Comparison of ENCODE assay signal across 11 cellular contexts in genomic region chr3:108103971-108104797, GRCh38. TPM values are rescaled to one million over a fixed set of nuclear protein-coding genes. Genes with fewer than 3 reads are reported as not detected.
DNase-seq lines count a peak whose midpoint lies in the region; ATAC-seq and TF ChIP-seq lines count a peak whose summit lies in the region.
"Had no signal": no experiment of that assay in that cellular context is flagged by ENCODE, and none has a peak within 500 bp of the region (broad histone marks: within the 10 kb centered on the region; RNA-seq: fewer than 3 reads in every experiment).

No MANE protein-coding gene starts in this region.

- H3K27me3 ChIP-seq in aorta (ENCODE audit: control insufficient read depth in 1 of 2, insufficient read depth in 2 of 2, low read length in 1 of 2), result no peaks in the 10 kb centered on the region

- peaks cover 29% of the 10 kb centered on the region for H3K4me1 Mint-ChIP-seq in activated CD4-positive, alpha-beta T cell treated with anti-CD3 and anti-CD28 coated beads, Interleukin-2, amount 10 ng/mL, durations not matched to agents 24 days and 14 days

- no peak overlapping the region for H3K4me3 Mint-ChIP-seq in activated CD4-positive, alpha-beta T cell treated with anti-CD3 and anti-CD28 coated beads, Interleukin-2, amount 10 ng/mL, durations not matched to agents 24 days and 14 days
- H3K4me3 Mint-ChIP-seq: brain, memory B cell had no signal

- H3K9me3 ChIP-seq in aorta (ENCODE audit: control insufficient read depth, low read length), result no peaks in the 10 kb centered on the region

- H3K9me3 Mint-ChIP-seq in activated CD4-positive, alpha-beta T cell treated with anti-CD3 and anti-CD28 coated beads, Interleukin-2, amount 10 ng/mL, durations not matched to agents 24 days and 14 days, result peaks cover 4% of the 10 kb centered on the region
- H3K9me3 Mint-ChIP-seq: brain, memory B cell had no signal

- H3K36me3 Mint-ChIP-seq in activated CD4-positive, alpha-beta T cell treated with anti-CD3 and anti-CD28 coated beads, Interleukin-2, amount 10 ng/mL, durations not matched to agents 24 days and 14 days (ENCODE audit: low read depth), result no peaks in the 10 kb centered on the region
- H3K36me3 Mint-ChIP-seq: brain, memory B cell had no signal

- intact Hi-C loops in activated CD4-positive, alpha-beta T cell treated with anti-CD3 and anti-CD28 coated beads, Interleukin-2, amount 10 ng/mL, durations not matched to agents 24 days and 14 days (cut with micrococcal nuclease), result no loop called here
- intact Hi-C loops in aorta (cut with DNase I), result no loop called here

- ATAC-seq in aorta (ENCODE audit: low FRiP score), result peak; percentile 17
- no peak for ATAC-seq in GM19035 (IDR thresholded peaks at IDR 0.05; ENCODE audit: unreplicated experiment)
- ATAC-seq in GM18873 (IDR thresholded peaks at IDR 0.05; ENCODE audit: low FRiP score, unreplicated experiment), result no peak

- H3K4me1 ChIP-seq in aorta (ENCODE audit: control insufficient read depth in 1 of 2, insufficient read depth in 2 of 2, low read length in 2 of 2), result no peaks in the 10 kb centered on the region

- WGBS in aorta, 2 donors, result 47 to 48% methylated on average over 10 of the region's 10 CpGs

- TF ChIP-seq CTCF in VCaP (conservative IDR thresholded peaks at IDR 0.05), result no peak; the same call in 1 of the 2 replicates

- H3K36me3 ChIP-seq in aorta (ENCODE audit: control insufficient read depth in 1 of 2, insufficient read depth in 2 of 2, low read length in 1 of 2), result no peaks in the 10 kb centered on the region

- H3K27ac ChIP-seq in VCaP (peak overlapping the region; percentile 9; the same call in 1 of the 2 replicates), aorta (ENCODE audit: low read depth in 1 of 2, low read length in 2 of 2) (no peak overlapping the region)

- no peak overlapping the region for H3K27ac Mint-ChIP-seq in activated CD4-positive, alpha-beta T cell treated with anti-CD3 and anti-CD28 coated beads, Interleukin-2, amount 10 ng/mL, durations not matched to agents 24 days and 14 days
- H3K27ac Mint-ChIP-seq: memory B cell had no signal

- no peak overlapping the region for H3K4me3 ChIP-seq in aorta (ENCODE audit: low read length in 2 of 2)

- peaks cover 26% of the 10 kb centered on the region for H3K27me3 Mint-ChIP-seq in activated CD4-positive, alpha-beta T cell treated with anti-CD3 and anti-CD28 coated beads, Interleukin-2, amount 10 ng/mL, durations not matched to agents 24 days and 14 days
- H3K27me3 Mint-ChIP-seq: memory B cell had no signal

- DNase-seq in activated CD4-positive, alpha-beta T cell treated with anti-CD3 and anti-CD28 coated beads, Interleukin-2, amount 10 ng/mL, durations not matched to agents 24 days and 14 days, result peak; percentile 37
- no peak for DNase-seq in activated CD4-positive, alpha-beta T cell treated with anti-CD3 and anti-CD28 coated beads, Interleukin-2, amount 50 U/mL, for 4 hours
- DNase-seq in iris pigment epithelial cell (ENCODE audit: low read depth) (peak; percentile 23), aorta (no peak), GF-D8 (lab: John Stamatoyannopoulos, UW) (no peak)
- DNase-seq: NCI-H526 had no signal

RNA-seq across cellular contexts. Expression of gene CD47, which starts 13.4 kb away (rescaled TPM):
- total RNA-seq in activated CD4-positive, alpha-beta T cell treated with anti-CD3 and anti-CD28 coated beads, Interleukin-2, amount 10 ng/mL, durations not matched to agents 24 days and 14 days, result 104 and 109 TPM in 2 replicates
- total RNA-seq in aorta, result 10 to 100 TPM; 79.0 to 96.7 TPM
- 10 to 100 TPM; 14.9 to 38.8 TPM for polyA plus RNA-seq in aorta

Comparison
In these comparisons a context has a peak if more than half of its experiments do, and no peak if none do; other contexts are left out.
1. DNase-seq: peak in activated CD4-positive, alpha-beta T cell treated with anti-CD3 and anti-CD28 coated beads, Interleukin-2, amount 10 ng/mL, durations not matched to agents 24 days and 14 days (single experiment) and iris pigment epithelial cell (single experiment); none in activated CD4-positive, alpha-beta T cell treated with anti-CD3 and anti-CD28 coated beads, Interleukin-2, amount 50 U/mL, for 4 hours (0 of 2), aorta (0 of 2) and GF-D8 (single experiment).